1 cellular context compared by ENCODE assay signal in genomic region chr2:120316071-120316470, GRCh38.
TF ChIP-seq lines count a peak whose summit lies in the region.

No MANE protein-coding gene starts in this region.

TF ChIP-seq in H1, 55 proteins besides CTCF, POLR2A, EP300 and RAD21:
- TF ChIP-seq NANOG (IDR thresholded peaks at IDR 0.05; ENCODE audit: insufficient read depth, low read depth, low read length, poor library complexity, severe bottlenecking) (no peak), SP2 (IDR thresholded peaks at IDR 0.05; ENCODE audit: low read length) (no peak), HDAC6 (IDR thresholded peaks at IDR 0.05; ENCODE audit: low read depth, low read length) (no peak), BCL11A (IDR thresholded peaks at IDR 0.05; ENCODE audit: low read depth in 2 of 2, low read length in 2 of 2) (no peak), KDM1A (IDR thresholded peaks at IDR 0.05; ENCODE audit: borderline replicate concordance, low read length) (no peak), CBX8 (IDR thresholded peaks at IDR 0.05; ENCODE audit: borderline replicate concordance, low read depth, low read length) (no peak), ZNF274 (IDR thresholded peaks at IDR 0.05; ENCODE audit: borderline replicate concordance, extremely low read depth, low read length) (no peak), EZH2 (IDR thresholded peaks at IDR 0.05; ENCODE audit: low read depth, low read length, severe bottlenecking) (no peak), E2F6 (IDR thresholded peaks at IDR 0.05) (no peak), GTF2F1 (IDR thresholded peaks at IDR 0.05; ENCODE audit: borderline replicate concordance, low read depth, low read length) (no peak), PHF8 (conservative IDR thresholded peaks at IDR 0.05; ENCODE audit: low read depth, low read length) (no peak)
